ENCODE assay signal across 23 cellular contexts in genomic region chr16:28009586-28010373, GRCh38. TPM values are rescaled to one million over a fixed set of nuclear protein-coding genes. Genes with fewer than 3 reads are reported as not detected.
DNase-seq lines count a peak whose midpoint lies in the region; ATAC-seq, FAIRE-seq and TF ChIP-seq lines count a peak whose summit lies in the region.
"Had no signal": no experiment of that assay in that cellular context is flagged by ENCODE, and none has a peak within 500 bp of the region (broad histone marks: within the 10 kb centered on the region; RNA-seq: fewer than 3 reads in every experiment).

No MANE protein-coding gene starts in this region.

- no peaks in the 10 kb centered on the region for H3K9me3 ChIP-seq in K562 (replicated peaks; ENCODE audit: control insufficient read depth, insufficient read depth, low read depth, low read length)
- no peaks in the 10 kb centered on the region for H3K9me3 ChIP-seq in neural progenitor cell (ENCODE audit: low read depth)
- H3K9me3 ChIP-seq: A549, SK-N-SH had no signal

- WGBS in K562 (ENCODE audit: insufficient coverage, low coverage, missing lambda C conversion rate), result 3% methylated on average over 15 of the region's 17 CpGs

- no peak overlapping the region for H2AFZ ChIP-seq in K562 (ENCODE audit: low read depth, low read length)
- H2AFZ ChIP-seq in neural progenitor cell (replicated peaks), result no peak overlapping the region

- peak overlapping the region; percentile 30 to 42 for H3K27ac Mint-ChIP-seq in stimulated activated naive CD8-positive, alpha-beta T cell treated with anti-CD3 and anti-CD28 coated beads, Interleukin-15, amount 100 ng/mL, for 72 hours
- H3K27ac Mint-ChIP-seq in neural progenitor cell, result peak overlapping the region; percentile 2
- no peak overlapping the region for H3K27ac Mint-ChIP-seq in glutamatergic neuron (ENCODE audit: unreplicated experiment)
- H3K27ac Mint-ChIP-seq: CD8-positive, alpha-beta memory T cell had no signal

- H3K36me3 ChIP-seq in K562 (ENCODE audit: control insufficient read depth, insufficient read depth, low read length) (no peaks in the 10 kb centered on the region), neural progenitor cell (no peaks in the 10 kb centered on the region)

- no peaks in the 10 kb centered on the region for H3K9me3 Mint-ChIP-seq in stimulated activated naive CD8-positive, alpha-beta T cell treated with anti-CD3 and anti-CD28 coated beads, Interleukin-15, amount 100 ng/mL, for 72 hours
- H3K9me3 Mint-ChIP-seq in neural progenitor cell, result no peaks in the 10 kb centered on the region
- H3K9me3 Mint-ChIP-seq in glutamatergic neuron (ENCODE audit: unreplicated experiment), result no peaks in the 10 kb centered on the region
- H3K9me3 Mint-ChIP-seq: CD8-positive, alpha-beta memory T cell had no signal

- H3K9me1 ChIP-seq in K562 (ENCODE audit: control insufficient read depth, insufficient read depth, low read length), result no peaks in the 10 kb centered on the region

- H3F3A ChIP-seq in neural progenitor cell (ENCODE audit: low read depth), result no peaks in the 10 kb centered on the region

- no peak for FAIRE-seq in K562 (lab: Jason Lieb, UNC)
- FAIRE-seq: A549, GM12892, H1, RCC 7860 had no signal

- TF ChIP-seq POLR2A in K562 (conservative IDR thresholded peaks at IDR 0.05), result no peak

- H3K27me3 Mint-ChIP-seq in stimulated activated naive CD8-positive, alpha-beta T cell treated with anti-CD3 and anti-CD28 coated beads, Interleukin-15, amount 100 ng/mL, for 72 hours, result peaks cover 32% of the 10 kb centered on the region
- H3K27me3 Mint-ChIP-seq in neural progenitor cell (ENCODE audit: insufficient read depth, low read depth), result peaks cover 5% of the 10 kb centered on the region
- peaks cover 3% of the 10 kb centered on the region for H3K27me3 Mint-ChIP-seq in glutamatergic neuron (ENCODE audit: unreplicated experiment)

- no peak for TF ChIP-seq CTCF in K562 (IDR thresholded peaks at IDR 0.05 in 2 of 3, conservative IDR thresholded peaks at IDR 0.05 in 1 of 3; ENCODE audit: insufficient read depth in 2 of 3, low read depth in 1 of 3, low read length in 3 of 3)
- no peak for TF ChIP-seq CTCF in neural progenitor cell (IDR thresholded peaks at IDR 0.05)
- no peak for TF ChIP-seq CTCF in glutamatergic neuron (IDR thresholded peaks at IDR 0.05; ENCODE audit: partially characterized antibody, unreplicated experiment)

- no peak for TF ChIP-seq EP300 in K562 (IDR thresholded peaks at IDR 0.05; ENCODE audit: low read length)

- H3K4me3 Mint-ChIP-seq in stimulated activated naive CD8-positive, alpha-beta T cell treated with anti-CD3 and anti-CD28 coated beads, Interleukin-15, amount 100 ng/mL, for 72 hours, result no peak overlapping the region
- no peak overlapping the region for H3K4me3 Mint-ChIP-seq in neural progenitor cell
- no peak overlapping the region for H3K4me3 Mint-ChIP-seq in glutamatergic neuron (ENCODE audit: unreplicated experiment)
- H3K4me3 Mint-ChIP-seq: CD8-positive, alpha-beta memory T cell; IgD-negative memory B cell had no signal

- in situ Hi-C loops in K562 (cut with MboI), result no loop called here

- no peak overlapping the region for H3K4me2 ChIP-seq in K562 (ENCODE audit: insufficient read depth, low read length)
- peak overlapping the region; percentile 31 for H3K4me2 ChIP-seq in neural progenitor cell
- H3K4me2 ChIP-seq: A549, SK-N-SH had no signal

- TF ChIP-seq RAD21 in K562 (CRISPR knock-in tag; conservative IDR thresholded peaks at IDR 0.05 in 1 of 2, IDR thresholded peaks at IDR 0.05 in 1 of 2), result no peak

- no peak overlapping the region for H3K27ac ChIP-seq in K562 (ENCODE audit: extremely low read depth, low read depth, low read length)
- H3K27ac ChIP-seq in neural progenitor cell, result no peak overlapping the region
- H3K27ac ChIP-seq: A549, C4-2B had no signal

- CTCF ChIA-PET in K562 (lab: Yijun Ruan, JAX; ENCODE audit: low intra/inter-chr PET ratio), result no interaction called here

- no peak overlapping the region for H3K4me3 ChIP-seq in K562
- H3K4me3 ChIP-seq in neural progenitor cell, result no peak overlapping the region
- H3K4me3 ChIP-seq: A549 had no signal

- no peaks in the 10 kb centered on the region for H3K4me1 Mint-ChIP-seq in stimulated activated naive CD8-positive, alpha-beta T cell treated with anti-CD3 and anti-CD28 coated beads, Interleukin-15, amount 100 ng/mL, for 72 hours
- H3K4me1 Mint-ChIP-seq in neural progenitor cell, result peaks cover 32% of the 10 kb centered on the region
- peaks cover 21% of the 10 kb centered on the region for H3K4me1 Mint-ChIP-seq in glutamatergic neuron (ENCODE audit: low read depth, unreplicated experiment)
- H3K4me1 Mint-ChIP-seq: CD8-positive, alpha-beta memory T cell; IgD-negative memory B cell had no signal

- H3K36me3 Mint-ChIP-seq in neural progenitor cell (no peaks in the 10 kb centered on the region), glutamatergic neuron (ENCODE audit: unreplicated experiment) (peaks cover 3% of the 10 kb centered on the region)
- H3K36me3 Mint-ChIP-seq: IgD-negative memory B cell had no signal

- no peak overlapping the region for H3K9ac ChIP-seq in K562 (ENCODE audit: insufficient read depth in 1 of 2, low read depth in 2 of 2, low read length in 2 of 2)
- H3K9ac ChIP-seq in neural progenitor cell, result no peak overlapping the region
- H3K9ac ChIP-seq: SK-N-SH had no signal

- H3K79me2 ChIP-seq in K562 (ENCODE audit: control insufficient read depth, insufficient read depth, low read length) (no peaks in the 10 kb centered on the region), neural progenitor cell (ENCODE audit: low read depth) (no peaks in the 10 kb centered on the region)

- no TSS peak for BruUV-seq in K562 (replicated peaks; lab: Mats Ljungman, UMichigan)

- H3K4me1 ChIP-seq in K562 (replicated peaks in 1 of 2; ENCODE audit: control insufficient read depth in 2 of 2, insufficient read depth in 2 of 2, low read length in 2 of 2), result no peaks in the 10 kb centered on the region
- H3K4me1 ChIP-seq in neural progenitor cell, result peaks cover 4% of the 10 kb centered on the region
- H3K4me1 ChIP-seq: A549 had no signal

- DNase-seq in stimulated activated naive CD8-positive, alpha-beta T cell treated with anti-CD3 and anti-CD28 coated beads, Interleukin-15, amount 100 ng/mL, for 72 hours, result no peak
- no peak for DNase-seq in stimulated activated naive CD8-positive, alpha-beta T cell treated with anti-CD3 and anti-CD28 coated beads, Interleukin-15, Interleukin-2, amounts not matched to agents 100 U/mL and 50 U/mL, for 24 hours
- DNase-seq in K562 (ENCODE audit: extremely low read depth in 1 of 4, low spot score in 3 of 4) (no peak), neural progenitor cell (ENCODE audit: low spot score) (no peak), glutamatergic neuron (no peak), Right ventricle myocardium superior (no peak), NCI-H526 (lab: John Stamatoyannopoulos, UW) (no peak)
- DNase-seq: Calu3; CD8-positive, alpha-beta memory T cell; DND-41; HCEC 1CT; NCI-H1092 treated with DMSO at 0.1 percent for 48 hours; NCI-H1436; NCI-H187; NCI-H2081 treated with DMSO at 0.1 percent for 48 hours; SK-N-SH; SW 1271 had no signal

- H4K20me1 ChIP-seq in K562 (replicated peaks; ENCODE audit: control insufficient read depth, insufficient read depth, low read length) (no peaks in the 10 kb centered on the region), neural progenitor cell (ENCODE audit: low read depth) (no peaks in the 10 kb centered on the region)

- POLR2A ChIA-PET in K562 (lab: Yijun Ruan, JAX), result interaction anchor here (0.7 kb wide), 1 partner anchor 230 kb away, joined by 3 read pairs; no protein-coding TSS in a partner anchor

- no peak for ATAC-seq in stimulated activated naive CD8-positive, alpha-beta T cell treated with anti-CD3 and anti-CD28 coated beads, Interleukin-15, amount 100 ng/mL, for 72 hours
- ATAC-seq in stimulated activated naive CD8-positive, alpha-beta T cell treated with anti-CD3 and anti-CD28 coated beads, Interleukin-15, Interleukin-2, amounts not matched to agents 100 U/mL and 50 U/mL, for 24 hours, result no peak
- ATAC-seq in K562 (no peak), Right ventricle myocardium superior (ENCODE audit: poor library complexity) (no peak)

- intact Hi-C loops in K562 (cut with micrococcal nuclease) (no loop called here), Right ventricle myocardium superior (cut with DNase I) (no loop called here)

- H3K27me3 ChIP-seq in K562 (ENCODE audit: control insufficient read depth in 2 of 2, insufficient read depth in 2 of 2, low read length in 2 of 2) (peaks cover 27 to 68% of the 10 kb centered on the region in 2 experiments; a peak in 4 of 5 replicates), neural progenitor cell (no peaks in the 10 kb centered on the region)

TF ChIP-seq in K562, 482 proteins besides CTCF, POLR2A, EP300 and RAD21:
- no peak for TF ChIP-seq HMG20A (CRISPR knock-in tag; conservative IDR thresholded peaks at IDR 0.05)
- TF ChIP-seq RBM25 (IDR thresholded peaks at IDR 0.05; ENCODE audit: low read depth, low read length, severe bottlenecking), result peak; percentile 65
- no peak for TF ChIP-seq MBD2 (IDR thresholded peaks at IDR 0.05; ENCODE audit: borderline replicate concordance, low read depth)

RNA-seq across cellular contexts. Expression of gene GSG1L, which starts 53.7 kb away (rescaled TPM):
- not detected in 2 replicates for total RNA-seq in K562 (2011; cell fraction: chromatin; rRNA removed; ENCODE audit: low replicate concordance)
- total RNA-seq in K562 (2011; cell fraction: nucleolus; rRNA removed), result not detected in 2 replicates
- not detected in 2 replicates for total RNA-seq in K562 (2011; cell fraction: nucleoplasm; rRNA removed)
- not detected in 2 replicates for total RNA-seq in K562 (2014; rRNA removed)
- total RNA-seq in K562 (2014; rRNA removed; fragmentation: Illumina TruSeq; extraction: Trizol), result not detected in 2 replicates
- not detected in 2 replicates for total RNA-seq in K562 (2015; rRNA removed; fragmentation: Illumina TruSeq; extraction: Trizol)
- total RNA-seq in K562 (2021), result not detected in 2 replicates
- polyA plus RNA-seq in K562 (2011; rRNA removed), result not detected in 2 replicates
- not detected in 2 replicates for polyA plus RNA-seq in K562 (2011; cell fraction: cytosol; rRNA removed)
- not detected in 2 replicates for polyA plus RNA-seq in K562 (2011; cell fraction: nucleus; rRNA removed)
- polyA plus RNA-seq in K562 (2012), result 0.04 TPM in 1 of 2 replicates, not detected in the other
- polyA plus RNA-seq in K562 (2014; fragmentation: Illumina TruSeq; extraction: Trizol), result not detected in 2 replicates
- polyA plus RNA-seq in K562 (2014; fragmentation: Nextera tagmentation; extraction: Ambion mirVana), result not detected
- not detected in 2 replicates for polyA plus RNA-seq in K562 (2014; rRNA removed)
- polyA minus RNA-seq in K562 (2011; rRNA and poly(A)+ RNA removed), result 0.06 TPM in 1 of 2 replicates, not detected in the other
- polyA minus RNA-seq in K562 (2011; cell fraction: cytosol; rRNA and poly(A)+ RNA removed), result not detected in 2 replicates
- not detected in 2 replicates for polyA minus RNA-seq in K562 (2011; cell fraction: nucleus; rRNA and poly(A)+ RNA removed)
- total RNA-seq in neural progenitor cell (ENCODE audit: low replicate concordance), result not detected in 2 replicates
- total RNA-seq in glutamatergic neuron (ENCODE audit: unreplicated experiment), result 0.91 TPM
- total RNA-seq in Right ventricle myocardium superior, result not detected
- total RNA-seq: Calu3 had no signal
- polyA plus RNA-seq: A549; CD8-positive, alpha-beta memory T cell; IgD-negative memory B cell; SK-N-SH had no signal
